18 cellular contexts compared by ENCODE assay signal in the genomic region with DNA sequence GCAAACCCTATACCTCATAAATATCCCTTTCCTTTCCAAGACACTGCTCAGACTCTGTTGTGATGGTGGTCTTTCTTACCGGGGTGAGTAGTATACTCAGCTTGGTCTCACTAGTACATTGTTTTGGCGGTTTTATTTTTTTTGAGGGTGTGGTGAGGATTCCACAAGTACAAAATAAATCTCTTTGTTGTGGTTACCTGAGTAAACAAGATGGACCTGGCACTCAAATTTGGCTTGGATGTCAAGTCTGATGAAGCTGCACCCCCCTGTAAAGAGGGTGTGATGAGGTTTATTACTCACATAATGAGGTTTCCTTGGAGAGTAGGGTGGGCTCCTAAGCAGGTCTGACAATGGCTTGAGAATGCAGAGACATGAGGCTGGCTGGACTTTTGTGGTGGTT.
"Had no signal": no experiment of that assay in that cellular context is flagged by ENCODE, and none has a peak within 500 bp of the region (broad histone marks: within the 10 kb centered on the region; RNA-seq: fewer than 3 reads in every experiment).

No MANE protein-coding gene starts in this region.

- H3K36me3 ChIP-seq: cardiac muscle cell, esophagus squamous epithelium, lower lobe of right lung, upper lobe of right lung had no signal

- H3K27me3 ChIP-seq: cardiac muscle cell, esophagus squamous epithelium had no signal

- DNase-seq: activated CD4-positive, alpha-beta T cell treated with anti-CD3 and anti-CD28 coated beads for 36 hours; activated CD4-positive, alpha-beta T cell treated with anti-CD3 and anti-CD28 coated beads, Interleukin-2, amount 50 U/mL, for 48 hours; effector CD8-positive, alpha-beta T cell; esophagus squamous epithelium; left colon; lower lobe of right lung; midbrain; nephron progenitor cell; occipital lobe; posterior cingulate gyrus; retina; stimulated activated naive B cell treated with anti-CD40 and anti-IgM and Interleukin-4, amounts not matched to agents 10 μg/mL and 1 μg/mL and 100 μg/mL, for 72 hours; upper lobe of right lung had no signal

- H2AFZ ChIP-seq: hepatocyte had no signal

- H3K4me3 ChIP-seq: cardiac muscle cell, esophagus squamous epithelium, hepatocyte, lower lobe of right lung, upper lobe of right lung had no signal

- ATAC-seq: activated CD4-positive, alpha-beta T cell treated with anti-CD3 and anti-CD28 coated beads for 36 hours; left colon; lower lobe of right lung; stimulated activated naive B cell treated with anti-CD40 and anti-IgM and Interleukin-4, amounts not matched to agents 10 μg/mL and 1 μg/mL and 100 μg/mL, for 72 hours; upper lobe of right lung; WTC11 had no signal

- H3K9me3 ChIP-seq: esophagus squamous epithelium, lower lobe of right lung, upper lobe of right lung had no signal

- H3K4me2 ChIP-seq: hepatocyte had no signal

- H3K4me1 ChIP-seq: esophagus squamous epithelium, lower lobe of right lung, upper lobe of right lung had no signal

- H3K27ac ChIP-seq: cardiac muscle cell, esophagus squamous epithelium, hepatocyte, lower lobe of right lung, upper lobe of right lung had no signal

- H3K79me2 ChIP-seq: hepatocyte had no signal

- FAIRE-seq: endothelial cell of umbilical vein, TTC549 had no signal
